ENCODE assay signal across 29 cellular contexts in the genomic region with DNA sequence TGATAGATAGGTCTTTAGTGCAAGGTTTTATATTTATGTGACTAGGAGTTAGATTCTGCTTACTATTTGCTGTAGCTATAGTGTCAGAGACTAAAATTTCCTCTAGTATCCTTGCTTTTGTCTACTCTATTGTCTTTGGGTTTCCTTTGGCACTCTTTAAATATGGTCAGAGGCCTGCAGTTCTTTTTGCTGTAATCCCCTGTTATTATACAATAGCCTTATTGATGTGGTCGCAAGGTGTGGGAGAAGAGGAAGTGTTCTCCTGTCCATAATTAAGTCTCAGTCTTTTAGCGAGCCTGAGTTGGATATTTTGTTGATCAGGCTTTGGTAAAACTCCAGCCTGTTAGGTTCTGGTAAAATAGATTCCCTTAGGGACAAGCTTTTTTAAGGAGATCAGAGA. TPM values are rescaled to one million over a fixed set of nuclear protein-coding genes. Genes with fewer than 3 reads are reported as not detected.
DNase-seq lines count a peak whose midpoint lies in the region; ATAC-seq and TF ChIP-seq lines count a peak whose summit lies in the region.
"Had no signal": no experiment of that assay in that cellular context is flagged by ENCODE, and none has a peak within 500 bp of the region (broad histone marks: within the 10 kb centered on the region; RNA-seq: fewer than 3 reads in every experiment).

No MANE protein-coding gene starts in this region.

- RAD21 ChIA-PET in HCT116 (lab: Charles Lee; ENCODE audit: low non-redundant PET in 1 of 2, low total read pairs in 2 of 2, uncharacterized antibody in 2 of 2, unreplicated experiment in 2 of 2) = no interaction called here

- BruUV-seq in HCT116 (replicated peaks; lab: Mats Ljungman, UMichigan) (no TSS peak), A673 (replicated peaks; lab: Mats Ljungman, UMichigan) (no TSS peak)

- TF ChIP-seq POLR2A in HCT116 (IDR thresholded peaks at IDR 0.05; ENCODE audit: borderline replicate concordance, extremely low read depth, insufficient read depth, insufficient read length) = no peak
- TF ChIP-seq POLR2A in body of pancreas (IDR thresholded peaks at IDR 0.05) = no peak
- no peak for TF ChIP-seq POLR2A in esophagus squamous epithelium (IDR thresholded peaks at IDR 0.05)

- H3K4me1 ChIP-seq in HCT116 (ENCODE audit: control insufficient read depth in 1 of 2, insufficient read depth in 2 of 2, low read length in 2 of 2) = peaks cover 14 to 15% of the 10 kb centered on the region in 2 experiments; a peak in 3 of 4 replicates
- H3K4me1 ChIP-seq in body of pancreas = peaks cover 26% of the 10 kb centered on the region
- peaks cover 0 to 23% (median 14%) of the 10 kb centered on the region in 3 donors for H3K4me1 ChIP-seq in esophagus squamous epithelium
- peaks cover 27% of the 10 kb centered on the region for H3K4me1 ChIP-seq in rectal smooth muscle tissue (ENCODE audit: control insufficient read depth, insufficient read depth, low read length)
- peaks cover 20% of the 10 kb centered on the region for H3K4me1 ChIP-seq in A673 (ENCODE audit: insufficient read depth, low read length, poor library complexity, severe bottlenecking)

- no peak for DNase-seq in HCT116 (ENCODE audit: low read depth, low spot score)
- no peak for DNase-seq in body of pancreas
- DNase-seq in esophagus squamous epithelium (lab: John Stamatoyannopoulos, UW) = no peak
- DNase-seq in A172 (ENCODE audit: low spot score) = no peak
- DNase-seq in A673 (ENCODE audit: low spot score) = no peak
- DNase-seq: activated B cell treated with CpG ODN at 0.5 μM for 24 hours; activated CD4-positive, alpha-beta T cell treated with anti-CD3 and anti-CD28 coated beads, Interleukin-2, amount 50 U/mL, for 4 hours; activated naive CD4-positive, alpha-beta T cell treated with anti-CD3 and anti-CD28 coated beads for 36 hours; adrenal gland; brain microvascular endothelial cell; C1 segment of cervical spinal cord; COR-L47; DND-41; effector CD8-positive, alpha-beta T cell; hypothalamus; left lung; midbrain; naive thymus-derived CD8-positive, alpha-beta T cell; NCI-H1694; NCI-H2171 treated with DMSO at 0.1 percent for 48 hours; NCI-H524 treated with DMSO at 0.1 percent for 48 hours; Peyer's patch; retina; SHP77 treated with DMSO at 0.1 percent for 48 hours; stimulated activated CD4-positive, alpha-beta T cell treated with anti-CD3 and anti-CD28 coated beads, Interleukin-2, amount 100 ng/mL, for 24 hours had no signal

- H3K9me3 ChIP-seq in HCT116 (ENCODE audit: control insufficient read depth in 1 of 2, insufficient read depth in 1 of 2, low read depth in 1 of 2, low read length in 2 of 2) (no peaks in the 10 kb centered on the region), body of pancreas (no peaks in the 10 kb centered on the region), esophagus squamous epithelium (no peaks in the 10 kb centered on the region), A673 (ENCODE audit: low read depth, low read length, poor library complexity, severe bottlenecking) (no peaks in the 10 kb centered on the region)
- H3K9me3 ChIP-seq: adrenal gland, left lung, Peyer's patch had no signal

- intact Hi-C loops in HCT116 (cut with micrococcal nuclease) = loop anchor here (5.0 kb wide), 1 partner anchor 87 kb away; no protein-coding TSS in a partner anchor
- intact Hi-C loops in body of pancreas (cut with DNase I) = no loop called here
- intact Hi-C loops in esophagus squamous epithelium (cut with DNase I) = no loop called here
- intact Hi-C loops in A673 (cut with micrococcal nuclease; ENCODE audit: unreplicated experiment) = no loop called here

- CTCF ChIA-PET in HCT116 (lab: Charles Lee) (interaction anchor here (1.7 kb wide), 1 partner anchor 75 kb away, joined by 3 read pairs; no protein-coding TSS in a partner anchor), A673 (lab: Charles Lee) (no interaction called here)

- H3K27ac ChIP-seq in HCT116 (ENCODE audit: low read depth, low read length) (no peak overlapping the region), body of pancreas (peak overlapping the region in 3 of 4 donors; percentile 40 to 58 (median 57)), esophagus squamous epithelium (peak overlapping the region in 3 of 4 donors; percentile 23 to 55 (median 38)), rectal smooth muscle tissue (ENCODE audit: low read depth, low read length) (peak overlapping the region; percentile 75), A673 (ENCODE audit: low read depth, low read length, poor library complexity, severe bottlenecking) (no peak overlapping the region)
- H3K27ac ChIP-seq: brain microvascular endothelial cell, left lung had no signal

- ATAC-seq in HCT116 (no peak), body of pancreas (no peak), HG03045 (IDR thresholded peaks at IDR 0.05; ENCODE audit: unreplicated experiment) (no peak), HG02610 (IDR thresholded peaks at IDR 0.05; ENCODE audit: unreplicated experiment) (no peak)
- ATAC-seq: HepG2; left lung; naive thymus-derived CD8-positive, alpha-beta T cell had no signal

- POLR2A ChIA-PET in HCT116 (lab: Charles Lee) (interaction anchor here (0.6 to 1.9 kb wide), 5 partner anchors 8 to 35 kb away, joined by 3 to 7 read pairs (median 4); a partner anchor contains a TSS), A673 (lab: Charles Lee; ENCODE audit: low non-redundant PET) (no interaction called here)

- 44 to 57% methylated on average over 2 of the region's 2 CpGs for WGBS in body of pancreas, 2 donors
- WGBS in esophagus squamous epithelium, 2 donors = 55 to 60% methylated on average over 2 of the region's 2 CpGs

- H2AFZ ChIP-seq in HCT116 (ENCODE audit: low read depth, low read length, poor library complexity, severe bottlenecking) = no peak overlapping the region

- no peak for TF ChIP-seq RAD21 in HCT116 (IDR thresholded peaks at IDR 0.05; ENCODE audit: low read depth)

- H3K4me3 ChIP-seq in HCT116 (replicated peaks in 1 of 2; ENCODE audit: low read depth in 1 of 2, low read length in 2 of 2) = no peak overlapping the region
- no peak overlapping the region for H3K4me3 ChIP-seq in body of pancreas
- H3K4me3 ChIP-seq in esophagus squamous epithelium = no peak overlapping the region
- H3K4me3 ChIP-seq in rectal smooth muscle tissue (ENCODE audit: low read length) = peak overlapping the region; percentile 9
- H3K4me3 ChIP-seq in A673 (ENCODE audit: low read depth, low read length, poor library complexity, severe bottlenecking) = no peak overlapping the region
- H3K4me3 ChIP-seq: adrenal gland, left lung, Peyer's patch had no signal

- no peaks in the 10 kb centered on the region for H4K20me1 ChIP-seq in HCT116 (ENCODE audit: insufficient read depth)

- no peaks in the 10 kb centered on the region for H3K9me2 ChIP-seq in HCT116 (ENCODE audit: insufficient read depth)

- no peaks in the 10 kb centered on the region for H3K27me3 ChIP-seq in HCT116 (ENCODE audit: insufficient read depth, low read length)
- H3K27me3 ChIP-seq in body of pancreas = no peaks in the 10 kb centered on the region
- no peaks in the 10 kb centered on the region for H3K27me3 ChIP-seq in esophagus squamous epithelium
- no peaks in the 10 kb centered on the region for H3K27me3 ChIP-seq in rectal smooth muscle tissue (ENCODE audit: control insufficient read depth, insufficient read depth, low read length)
- no peaks in the 10 kb centered on the region for H3K27me3 ChIP-seq in A673 (replicated peaks; ENCODE audit: insufficient read depth, low read depth, low read length, poor library complexity)
- H3K27me3 ChIP-seq: adrenal gland, brain microvascular endothelial cell, left lung, Peyer's patch had no signal

- H3K36me3 ChIP-seq in HCT116 (ENCODE audit: control insufficient read depth in 1 of 2, insufficient read depth in 2 of 2, low read length in 2 of 2) (no peaks in the 10 kb centered on the region), body of pancreas (replicated peaks in 1 of 2; ENCODE audit: insufficient read depth in 1 of 2, low read depth in 2 of 2) (no peaks in the 10 kb centered on the region), esophagus squamous epithelium (no peaks in the 10 kb centered on the region), rectal smooth muscle tissue (ENCODE audit: control insufficient read depth, insufficient read depth, low read length) (no peaks in the 10 kb centered on the region), A673 (ENCODE audit: insufficient read depth, low read length, poor library complexity, severe bottlenecking) (no peaks in the 10 kb centered on the region)
- H3K36me3 ChIP-seq: adrenal gland, brain microvascular endothelial cell, left lung, Peyer's patch had no signal

- no peak overlapping the region for H3K4me2 ChIP-seq in HCT116 (ENCODE audit: low read length)

- H3K9ac ChIP-seq in HCT116 (ENCODE audit: low read length) = no peak overlapping the region
- no peak overlapping the region for H3K9ac ChIP-seq in rectal smooth muscle tissue (ENCODE audit: low read length)

- TF ChIP-seq CTCF in HCT116 (IDR thresholded peaks at IDR 0.05 in 2 of 3, conservative IDR thresholded peaks at IDR 0.05 in 1 of 3; ENCODE audit: borderline replicate concordance in 1 of 3, insufficient read depth in 1 of 3, low read depth in 2 of 3, low read length in 2 of 3) (no peak), body of pancreas (IDR thresholded peaks at IDR 0.05) (no peak), esophagus squamous epithelium (IDR thresholded peaks at IDR 0.05) (no peak), A673 (conservative IDR thresholded peaks at IDR 0.05; ENCODE audit: low read depth, low read length) (no peak)

- no peaks in the 10 kb centered on the region for H3K79me2 ChIP-seq in HCT116 (ENCODE audit: insufficient read depth, low read length)

TF ChIP-seq in HCT116, 20 proteins besides CTCF, POLR2A, EP300 and RAD21 (continues in another document):
- TF ChIP-seq ZFX (IDR thresholded peaks at IDR 0.05) (no peak), EZH2phosphoT487 (IDR thresholded peaks at IDR 0.05; ENCODE audit: borderline replicate concordance) (no peak), ELF1 (IDR thresholded peaks at IDR 0.05; ENCODE audit: borderline replicate concordance, low read depth) (no peak)

RNA-seq across cellular contexts. Expression of a gene that starts 34.9 kb away (rescaled TPM):
- total RNA-seq in HCT116 (2021; ENCODE audit: unreplicated experiment) = 13.3 TPM
- 24.9 and 29.0 TPM in 2 replicates for polyA plus RNA-seq in HCT116 (2012)
- total RNA-seq in body of pancreas = 10 to 100 TPM; 12.2 to 20.2 TPM
- total RNA-seq in esophagus squamous epithelium = 1 to 10 TPM in 3 of 4 donors, under 1 TPM in 1; 0.75 to 8.0 (median 3.9) TPM
- total RNA-seq in A172 (2014; rRNA removed; shearing (Covaris generic)) = 4.9 and 6.6 TPM in 2 replicates
- 0.60 and 0.96 TPM in 2 replicates for total RNA-seq in A673 (2021)
- total RNA-seq: activated B cell treated with CpG ODN at 0.5 μM for 24 hours; activated naive CD4-positive, alpha-beta T cell treated with anti-CD3 and anti-CD28 coated beads for 36 hours; naive thymus-derived CD8-positive, alpha-beta T cell had no signal
- polyA plus RNA-seq: naive thymus-derived CD8-positive, alpha-beta T cell had no signal

Comparison
In these comparisons a context has a peak if more than half of its experiments do, and no peak if none do; other contexts are left out.
1. H3K27ac ChIP-seq: peak in body of pancreas (3 of 4), esophagus squamous epithelium (3 of 4) and rectal smooth muscle tissue (single experiment); none in HCT116 (single experiment) and A673 (single experiment).